In genomic region chr1:223390618-223391017, GRCh38 we compare ENCODE assay signal across 37 cellular contexts. TPM values are rescaled to one million over a fixed set of nuclear protein-coding genes. Genes with fewer than 3 reads are reported as not detected.
"Had no signal": no experiment of that assay in that cellular context is flagged by ENCODE, and none has a peak within 500 bp of the region (broad histone marks: within the 10 kb centered on the region; RNA-seq: fewer than 3 reads in every experiment).

No MANE protein-coding gene starts in this region.

- H3K27ac ChIP-seq: adrenal gland, body of pancreas, brain microvascular endothelial cell, VCaP had no signal

- DNase-seq: activated B cell treated with CpG ODN at 0.5 μM for 24 hours; activated CD4-positive, alpha-beta memory T cell treated with anti-CD3 and anti-CD28 coated beads for 36 hours; activated CD4-positive, alpha-beta T cell treated with anti-CD3 and anti-CD28 coated beads for 4 hours; activated CD4-positive, alpha-beta T cell treated with anti-CD3 and anti-CD28 coated beads, Interleukin-2, amount 10 ng/mL, durations not matched to agents 24 days and 14 days; activated CD4-positive, alpha-beta T cell treated with anti-CD3 and anti-CD28 coated beads, Interleukin-2, amount 50 U/mL, for 1 hour; activated CD4-positive, alpha-beta T cell treated with anti-CD3 and anti-CD28 coated beads, Interleukin-2, amount 50 U/mL, for 4 hours; activated CD4-positive, CD25-positive, alpha-beta regulatory T cell treated with anti-CD3 and anti-CD28 coated beads, Interleukin-2, amount 50 U/mL, for 72 hours; activated CD8-positive, alpha-beta memory T cell treated with anti-CD3 and anti-CD28 coated beads, Interleukin-2, amount 50 U/mL, for 4 hours; activated CD8-positive, alpha-beta T cell treated with anti-CD3 and anti-CD28 coated beads for 36 hours; activated effector memory CD4-positive, alpha-beta T cell treated with anti-CD3 and anti-CD28 coated beads, Interleukin-2, amount 50 U/mL, for 16 hours; activated gamma-delta T cell treated with Interleukin-2 at 50 U/mL for 16 hours; activated naive CD4-positive, alpha-beta T cell; activated naive CD4-positive, alpha-beta T cell treated with anti-CD3 and anti-CD28 coated beads for 36 hours; activated naive CD4-positive, alpha-beta T cell treated with anti-CD3 and anti-CD28 coated beads, Interleukin-2, amount 50 U/mL, for 16 hours; activated naive CD8-positive, alpha-beta T cell treated with anti-CD3 and anti-CD28 coated beads for 36 hours; activated T-cell treated with anti-CD3 and anti-CD28 coated beads for 4 hours; activated T-cell treated with anti-CD3 and anti-CD28 coated beads, Interleukin-2, amount 50 U/mL, for 1 hour; activated T-cell treated with anti-CD3 and anti-CD28 coated beads, Interleukin-2, amount 50 U/mL, for 4 hours; activated T-cell treated with anti-CD3 and anti-CD28 coated beads, Interleukin-2, amount 50 U/mL, for 72 hours; adrenal gland; amniotic stem cell; aorta; body of pancreas; brain microvascular endothelial cell; central memory CD4-positive, alpha-beta T cell; SW 1271; T-helper 1 cell; T-helper 2 cell; T-helper 9 cell had no signal

- H3K36me3 ChIP-seq: adrenal gland, brain microvascular endothelial cell had no signal

- ATAC-seq: activated CD8-positive, alpha-beta T cell treated with anti-CD3 and anti-CD28 coated beads for 36 hours; activated naive CD4-positive, alpha-beta T cell treated with anti-CD3 and anti-CD28 coated beads, Interleukin-2, amount 50 U/mL, for 72 hours; activated T-cell treated with anti-CD3 and anti-CD28 coated beads, Interleukin-2, amount 50 U/mL, for 4 hours; activated T-cell treated with anti-CD3 and anti-CD28 coated beads, Interleukin-2, amount 50 U/mL, for 72 hours; activated T-helper 17 cell treated with anti-CD3 and anti-CD28 coated beads, Interleukin-2, amount 50 U/mL, for 72 hours; body of pancreas had no signal

- H3K4me3 ChIP-seq: adrenal gland, body of pancreas had no signal

- H3K4me1 ChIP-seq: adrenal gland had no signal

- H3K9me3 ChIP-seq: adrenal gland, body of pancreas had no signal

- FAIRE-seq: astrocyte, TTC549 had no signal

RNA-seq across cellular contexts. Expression of gene CCDC185, which starts 2.6 kb away (rescaled TPM):
- total RNA-seq: activated B cell treated with CpG ODN at 0.5 μM for 24 hours; activated CD4-positive, alpha-beta memory T cell treated with anti-CD3 and anti-CD28 coated beads for 36 hours; activated CD4-positive, alpha-beta T cell treated with anti-CD3 and anti-CD28 coated beads, Interleukin-2, amount 10 ng/mL, durations not matched to agents 24 days and 14 days; activated CD8-positive, alpha-beta memory T cell treated with anti-CD3 and anti-CD28 coated beads for 36 hours; activated CD8-positive, alpha-beta T cell treated with anti-CD3 and anti-CD28 coated beads for 36 hours; activated naive CD4-positive, alpha-beta T cell treated with anti-CD3 and anti-CD28 coated beads for 36 hours; activated naive CD4-positive, alpha-beta T cell treated with anti-CD3 and anti-CD28 coated beads, Interleukin-2, amount 50 U/mL, for 72 hours; activated naive CD8-positive, alpha-beta T cell treated with anti-CD3 and anti-CD28 coated beads for 36 hours; activated T-cell treated with anti-CD3 and anti-CD28 coated beads, Interleukin-2, amount 50 U/mL, for 4 hours; activated T-cell treated with anti-CD3 and anti-CD28 coated beads, Interleukin-2, amount 50 U/mL, for 72 hours; activated T-helper 1 cell treated with anti-CD3 and anti-CD28 coated beads, Interleukin-12 subunit alpha, Interleukin-12 subunit beta, Interleukin-2, Interleukin-4 antibody, amounts not matched to agents 30 ng/mL and 10 ng/mL and 1 ng/mL, durations not matched to agents 14 hours and 24 hours and 36 hours; activated T-helper 17 cell treated with anti-CD3 and anti-CD28 coated beads, Interleukin-2, amount 50 U/mL, for 72 hours; adrenal gland; aorta; astrocyte; body of pancreas; cardiac septum had no signal
- polyA plus RNA-seq: adrenal gland, aorta had no signal

RNA-seq across cellular contexts. Expression of gene SUSD4, which starts 26.6 kb away (rescaled TPM):
- total RNA-seq: activated B cell treated with CpG ODN at 0.5 μM for 24 hours; activated CD4-positive, alpha-beta T cell treated with anti-CD3 and anti-CD28 coated beads, Interleukin-2, amount 10 ng/mL, durations not matched to agents 24 days and 14 days; activated CD8-positive, alpha-beta memory T cell treated with anti-CD3 and anti-CD28 coated beads for 36 hours; activated T-helper 1 cell treated with anti-CD3 and anti-CD28 coated beads, Interleukin-12 subunit alpha, Interleukin-12 subunit beta, Interleukin-2, Interleukin-4 antibody, amounts not matched to agents 30 ng/mL and 10 ng/mL and 1 ng/mL, durations not matched to agents 14 hours and 24 hours and 36 hours had no signal
